1 cellular context compared by ENCODE assay signal in genomic region chr11:65505434-65506315, GRCh38.
TF ChIP-seq lines count a peak whose summit lies in the region.

No MANE protein-coding gene starts in this region.

TF ChIP-seq in SK-N-SH treated with all-trans-retinoic acid at 6 μM for 48 hours, 23 proteins besides CTCF, POLR2A, EP300 and RAD21 (continued from another document):
- TF ChIP-seq POU6F1 (CRISPR knock-in tag; IDR thresholded peaks at IDR 0.05; ENCODE audit: borderline replicate concordance, low read depth) (no peak), ESRRG (CRISPR knock-in tag; IDR thresholded peaks at IDR 0.05) (peak; percentile 86; the same call in 1 of the 2 replicates), CREB5 (CRISPR knock-in tag; IDR thresholded peaks at IDR 0.05; ENCODE audit: low read depth) (peak; percentile 74), RARB (CRISPR knock-in tag; IDR thresholded peaks at IDR 0.05) (peak; percentile 92), TOX (CRISPR knock-in tag; IDR thresholded peaks at IDR 0.05; ENCODE audit: borderline replicate concordance) (peak; percentile 80)
TF ChIP-seq in SK-N-SH treated with all-trans-retinoic acid at 6 μM for 48 hours: peak in this region for 12.
